ENCODE assay signal across 10 cellular contexts in the genomic region with DNA sequence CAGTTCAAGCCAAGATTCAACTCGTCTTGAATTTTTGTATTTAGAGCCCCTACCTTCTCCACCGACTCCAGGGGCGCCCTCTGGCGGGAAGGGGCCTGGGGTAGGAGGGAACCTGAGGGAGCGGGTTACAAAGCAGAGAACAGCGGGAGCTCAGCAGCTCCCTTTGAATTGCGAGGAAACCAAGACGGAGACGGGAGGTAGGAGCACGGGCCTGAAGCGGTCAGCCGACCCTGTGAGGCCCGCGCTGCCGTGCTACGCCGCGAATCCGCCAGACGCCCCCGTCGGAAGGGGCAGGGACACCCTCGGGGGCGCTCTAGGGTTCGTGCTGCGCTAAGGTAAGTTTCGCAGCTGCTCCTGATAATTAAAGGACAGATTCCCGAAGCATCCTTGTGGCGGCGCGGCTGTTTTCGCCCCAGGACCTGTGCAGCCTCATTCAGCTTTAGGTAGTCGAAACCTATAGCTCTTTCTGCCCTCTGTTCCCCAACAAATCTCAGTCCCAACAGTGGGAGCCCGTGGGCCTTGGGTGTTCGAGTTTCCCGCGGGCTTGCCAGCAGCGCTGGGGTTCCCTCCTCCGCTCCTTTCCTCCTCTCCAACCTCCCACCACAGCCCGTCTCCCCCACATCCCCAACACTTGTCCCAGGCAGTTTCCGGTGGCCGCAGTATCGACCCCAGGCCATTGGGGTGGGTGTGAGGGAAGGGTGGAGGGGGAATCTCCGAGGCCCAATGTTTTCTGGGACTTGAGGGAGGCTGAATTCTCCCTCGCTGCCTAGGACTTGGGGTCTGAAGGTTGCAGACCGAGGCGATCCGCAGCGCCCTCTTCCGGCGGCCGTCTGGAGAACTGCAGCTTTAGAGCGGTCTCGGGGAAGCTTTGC. TPM values are rescaled to one million over a fixed set of nuclear protein-coding genes. Genes with fewer than 3 reads are reported as not detected.
A peak's percentile ranks its signal among the peaks of the same experiment; 100 is the strongest.
DNase-seq lines count a peak whose midpoint lies in the region; ATAC-seq, FAIRE-seq and TF ChIP-seq lines count a peak whose summit lies in the region.
"Had no signal": no experiment of that assay in that cellular context is flagged by ENCODE, and none has a peak within 500 bp of the region (broad histone marks: within the 10 kb centered on the region; RNA-seq: fewer than 3 reads in every experiment).

No MANE protein-coding gene starts in this region.

- H3K36me3 ChIP-seq in HUES6 (ENCODE audit: control insufficient read depth, insufficient read depth, low read length) (no peaks in the 10 kb centered on the region), bronchial epithelial cell (ENCODE audit: control insufficient read depth, insufficient read depth, low read length) (no peaks in the 10 kb centered on the region)

- peak; percentile 90 for DNase-seq in Daoy (ENCODE audit: low read depth)
- DNase-seq in bronchial epithelial cell (ENCODE audit: low read depth) = no peak
- no peak for DNase-seq in GOT3 (lab: John Stamatoyannopoulos, UW)
- DNase-seq: stimulated activated CD4-positive, alpha-beta T cell treated with anti-CD3 and anti-CD28 coated beads, Interleukin-2, amount 100 ng/mL, for 48 hours had no signal

- H3K4me3 Mint-ChIP-seq in nephron = peak overlapping the region in 1 of 3 experiments; percentile 42

- no peaks in the 10 kb centered on the region for H3K36me3 Mint-ChIP-seq in nephron (ENCODE audit: low read depth)

- H3K4me3 ChIP-seq in HUES6 (ENCODE audit: low read depth, low read length) (peak overlapping the region; percentile 49), bronchial epithelial cell (ENCODE audit: low read depth, low read length) (no peak overlapping the region)

- H3K9ac ChIP-seq in HUES6 (ENCODE audit: low read length) = no peak overlapping the region

- H3K27me3 ChIP-seq in HUES6 (ENCODE audit: control insufficient read depth, insufficient read depth, low read length) (peaks cover 100% of the 10 kb centered on the region), bronchial epithelial cell (ENCODE audit: control insufficient read depth, insufficient read depth, low read length) (peaks cover 33% of the 10 kb centered on the region)

- no peaks in the 10 kb centered on the region for H3K9me3 ChIP-seq in HUES6 (ENCODE audit: control insufficient read depth, insufficient read depth, low read depth, low read length)

- H3K4me1 ChIP-seq in HUES6 (ENCODE audit: control insufficient read depth, insufficient read depth, low read length) = peaks cover 21% of the 10 kb centered on the region

- peak; percentile 52 for FAIRE-seq in bronchial epithelial cell (lab: Jason Lieb, UNC)

- TF ChIP-seq CTCF in bronchial epithelial cell (IDR thresholded peaks at IDR 0.05; ENCODE audit: insufficient read depth, low read length, severe bottlenecking) (peak; percentile 68), nephron (IDR thresholded peaks at IDR 0.05; ENCODE audit: unreplicated experiment in 3 of 3) (peak; percentile 54 to 76 (median 69))

- no peak overlapping the region for H3K27ac Mint-ChIP-seq in nephron

- H3K4me1 Mint-ChIP-seq in nephron = peaks cover 17% of the 10 kb centered on the region

- H3K27me3 Mint-ChIP-seq in nephron (ENCODE audit: low read depth) = peaks cover 100% of the 10 kb centered on the region

- H3K9me3 Mint-ChIP-seq in nephron = peaks cover 12% of the 10 kb centered on the region

- H3K27ac ChIP-seq in HUES6 (ENCODE audit: low read depth, low read length) = no peak overlapping the region
- H3K27ac ChIP-seq: epithelial cell of prostate had no signal

- ATAC-seq in GM21526 (IDR thresholded peaks at IDR 0.05; ENCODE audit: low FRiP score, unreplicated experiment) = no peak
- ATAC-seq in HG03378 (IDR thresholded peaks at IDR 0.05; ENCODE audit: unreplicated experiment) = no peak
- no peak for ATAC-seq in HG03095 (IDR thresholded peaks at IDR 0.05; ENCODE audit: unreplicated experiment)

RNA-seq across cellular contexts. Expression of a gene that starts 5.1 kb away (rescaled TPM):
- total RNA-seq in Daoy (2014; rRNA removed; shearing (Covaris generic)) = 4.7 and 5.1 TPM in 2 replicates
- 4.1 and 6.6 TPM in 2 replicates for total RNA-seq in bronchial epithelial cell

RNA-seq across cellular contexts. Expression of a gene that starts 57.3 kb away (rescaled TPM):
- 2.6 and 4.8 TPM in 2 replicates for total RNA-seq in Daoy (2014; rRNA removed; shearing (Covaris generic))
- total RNA-seq in bronchial epithelial cell = 0.26 and 1.7 TPM in 2 replicates
